8 cellular contexts compared by ENCODE assay signal in genomic region chr12:51819851-51820720, GRCh38. TPM values are rescaled to one million over a fixed set of nuclear protein-coding genes. Genes with fewer than 3 reads are reported as not detected.
DNase-seq lines count a peak whose midpoint lies in the region; ATAC-seq, FAIRE-seq and TF ChIP-seq lines count a peak whose summit lies in the region.

No MANE protein-coding gene starts in this region.

- peak overlapping the region; percentile 90 for H3K4me2 ChIP-seq in GM23338
- peak overlapping the region; percentile 43 for H3K4me2 ChIP-seq in SU-DHL-6 (ENCODE audit: low read depth, low read length, poor library complexity, severe bottlenecking)

- H3K4me1 Mint-ChIP-seq in GM23338, result peaks cover 28% of the 10 kb centered on the region
- H3K4me1 Mint-ChIP-seq in Calu3 (ENCODE audit: low read depth, unreplicated experiment), result no peaks in the 10 kb centered on the region

- peak; percentile 35 for ATAC-seq in GM23338
- peak; percentile 29 to 44 (median 34) for ATAC-seq in psoas muscle
- ATAC-seq in GM21717 (IDR thresholded peaks at IDR 0.05; ENCODE audit: unreplicated experiment), result no peak

- H2AFZ ChIP-seq in ACC112 (ENCODE audit: low read length, unreplicated experiment) (no peak overlapping the region), GM23338 (peak overlapping the region; percentile 52; the same call in 1 of the 2 replicates), SU-DHL-6 (ENCODE audit: low read depth, low read length, severe bottlenecking) (no peak overlapping the region)

- peaks cover 25% of the 10 kb centered on the region for H3K27me3 Mint-ChIP-seq in GM23338 (ENCODE audit: insufficient read depth, low read depth, poor library complexity)
- no peaks in the 10 kb centered on the region for H3K27me3 Mint-ChIP-seq in Calu3 (ENCODE audit: unreplicated experiment)

- H3K27ac ChIP-seq in ACC112 (ENCODE audit: low read depth, low read length) (no peak overlapping the region), GM23338 (ENCODE audit: low read depth) (no peak overlapping the region), SU-DHL-6 (ENCODE audit: low read depth, low read length) (no peak overlapping the region), psoas muscle (no peak overlapping the region), SJCRH30 (no peak overlapping the region)

- FAIRE-seq in frontal cortex (lab: Jason Lieb, UNC), result no peak

- H4K20me1 ChIP-seq in GM23338 (replicated peaks; ENCODE audit: insufficient read depth), result peaks cover 3% of the 10 kb centered on the region; the same call in 1 of the 2 replicates
- H4K20me1 ChIP-seq in SU-DHL-6 (ENCODE audit: low read depth, low read length), result no peaks in the 10 kb centered on the region

- WGBS in psoas muscle, 3 donors, result 27 to 46% (median 28%) methylated on average over 44 to 49 of the region's 49 CpGs

- TF ChIP-seq CTCF in GM23338 (conservative IDR thresholded peaks at IDR 0.05; ENCODE audit: low read depth in 2 of 2) (peak; percentile 29 to 36; a peak in 1 of 4 replicates), SU-DHL-6 (IDR thresholded peaks at IDR 0.05; ENCODE audit: insufficient read depth, low read length, poor library complexity, severe bottlenecking) (no peak), psoas muscle (IDR thresholded peaks at IDR 0.05) (no peak), Calu3 (IDR thresholded peaks at IDR 0.05; ENCODE audit: unreplicated experiment) (no peak)

- H3K9me3 ChIP-seq in SU-DHL-6 (ENCODE audit: insufficient read depth, low read length) (no peaks in the 10 kb centered on the region), psoas muscle (no peaks in the 10 kb centered on the region), SJCRH30 (replicated peaks) (no peaks in the 10 kb centered on the region)

- no peaks in the 10 kb centered on the region for H3K27me3 ChIP-seq in ACC112 (ENCODE audit: insufficient read depth, low read length)
- peaks cover 60% of the 10 kb centered on the region for H3K27me3 ChIP-seq in GM23338 (ENCODE audit: insufficient read depth)
- no peaks in the 10 kb centered on the region for H3K27me3 ChIP-seq in SU-DHL-6 (ENCODE audit: low read length)
- H3K27me3 ChIP-seq in psoas muscle (ENCODE audit: insufficient read depth in 3 of 3, low read length in 2 of 3), result peaks cover 0 to 73% (median 15%) of the 10 kb centered on the region in 3 donors
- no peaks in the 10 kb centered on the region; the same call in 1 of the 2 replicates for H3K27me3 ChIP-seq in SJCRH30

- H3K9me2 ChIP-seq in GM23338 (ENCODE audit: insufficient read depth), result no peaks in the 10 kb centered on the region
- no peaks in the 10 kb centered on the region for H3K9me2 ChIP-seq in SU-DHL-6 (replicated peaks; ENCODE audit: insufficient read depth, low read length)

- H3K4me3 Mint-ChIP-seq in GM23338 (peak overlapping the region; percentile 68), Calu3 (ENCODE audit: low read depth, unreplicated experiment) (no peak overlapping the region)

- intact Hi-C loops in psoas muscle (cut with DNase I), result loop anchor here in 1 of 2 donors (5.0 kb wide), 1 partner anchor 293 kb away; no protein-coding TSS in a partner anchor
- intact Hi-C loops in Calu3 (cut with micrococcal nuclease; ENCODE audit: unreplicated experiment), result no loop called here

- BruUV-seq in Calu3 (replicated peaks; lab: Mats Ljungman, UMichigan), result no TSS peak

- H3K36me3 Mint-ChIP-seq in GM23338 (ENCODE audit: low read depth) (no peaks in the 10 kb centered on the region; the same call in 2 of the 3 replicates), Calu3 (ENCODE audit: insufficient read depth, unreplicated experiment) (peaks cover 6% of the 10 kb centered on the region)

- peaks cover 16% of the 10 kb centered on the region for H3F3A ChIP-seq in GM23338 (replicated peaks; ENCODE audit: low read depth)
- no peaks in the 10 kb centered on the region for H3F3A ChIP-seq in SU-DHL-6 (ENCODE audit: insufficient read depth)

- H3K79me2 ChIP-seq in ACC112 (ENCODE audit: control insufficient read depth, insufficient read depth, low read length, unreplicated experiment), result no peaks in the 10 kb centered on the region
- no peaks in the 10 kb centered on the region for H3K79me2 ChIP-seq in GM23338 (replicated peaks; ENCODE audit: insufficient read depth)
- no peaks in the 10 kb centered on the region for H3K79me2 ChIP-seq in SU-DHL-6 (ENCODE audit: insufficient read depth, low read length)

- peak overlapping the region; percentile 24; the same call in 1 of the 2 replicates for H3K9ac ChIP-seq in SU-DHL-6 (ENCODE audit: low read length)

- H3K9me3 Mint-ChIP-seq in GM23338 (no peaks in the 10 kb centered on the region; the same call in 1 of the 3 replicates), Calu3 (ENCODE audit: low read depth, unreplicated experiment) (no peaks in the 10 kb centered on the region)

- H3K4me3 ChIP-seq in ACC112 (ENCODE audit: low read depth, low read length) (peak overlapping the region; percentile 62), GM23338 (peak overlapping the region; percentile 77), SU-DHL-6 (ENCODE audit: insufficient read depth, low read length, poor library complexity, severe bottlenecking) (no peak overlapping the region), psoas muscle (peak overlapping the region; percentile 56), SJCRH30 (no peak overlapping the region)

- H3K27ac Mint-ChIP-seq in GM23338, result no peak overlapping the region
- no peak overlapping the region for H3K27ac Mint-ChIP-seq in Calu3 (ENCODE audit: unreplicated experiment)

- CTCF ChIA-PET in Calu3 (lab: Charles Lee), result interaction anchor here (0.6 kb wide), 1 partner anchor 204 kb away, joined by 4 read pairs; no protein-coding TSS in a partner anchor

- H3K36me3 ChIP-seq in ACC112 (ENCODE audit: insufficient read depth, low read length) (no peaks in the 10 kb centered on the region), GM23338 (ENCODE audit: insufficient read depth) (no peaks in the 10 kb centered on the region), SU-DHL-6 (ENCODE audit: low read length) (no peaks in the 10 kb centered on the region), psoas muscle (ENCODE audit: insufficient read depth in 1 of 2, low read depth in 1 of 2) (no peaks in the 10 kb centered on the region), SJCRH30 (no peaks in the 10 kb centered on the region)

- DNase-seq in GM23338 (ENCODE audit: low spot score) (peak; percentile 22), frontal cortex (ENCODE audit: low spot score in 2 of 2) (peak; percentile 50 to 55), psoas muscle (peak; percentile 16 to 42), Calu3 (no peak), SJCRH30 (no peak)

- H3K4me1 ChIP-seq in ACC112 (ENCODE audit: control insufficient read depth, insufficient read depth, low read length, unreplicated experiment) (peaks cover 14% of the 10 kb centered on the region), GM23338 (ENCODE audit: insufficient read depth) (peaks cover 26% of the 10 kb centered on the region), psoas muscle (no peaks in the 10 kb centered on the region), SJCRH30 (no peaks in the 10 kb centered on the region)

TF ChIP-seq in GM23338, 12 proteins besides CTCF, POLR2A, EP300 and RAD21 (continues in another document):
- TF ChIP-seq NANOG (IDR thresholded peaks at IDR 0.05; ENCODE audit: borderline replicate concordance), result no peak

RNA-seq across cellular contexts. Expression of gene FIGNL2, which starts 28.4 kb away (rescaled TPM):
- total RNA-seq in GM23338 (2014; rRNA removed; shearing (Covaris generic)), result 4.1 and 5.2 TPM in 2 replicates
- polyA plus RNA-seq in GM23338 (2016; fragmentation: Nextera tagmentation; extraction: Ambion mirVana) (1.1 and 1.4 TPM in 2 replicates), psoas muscle (under 1 TPM; 0.01 to 0.08 (median 0.04) TPM)
- total RNA-seq in frontal cortex (0.82 TPM), psoas muscle (under 1 TPM; 0.17 to 0.20 (median 0.18) TPM), Calu3 (2022) (not detected in 2 replicates)
- total RNA-seq in SJCRH30 (2014; rRNA removed; shearing (Covaris generic)), result 0.02 TPM in 1 of 2 replicates, not detected in the other

Comparison
In these comparisons a context has a peak if more than half of its experiments do, and no peak if none do; other contexts are left out.
1. H3K4me3 ChIP-seq: peak in ACC112 (single experiment), GM23338 (single experiment) and psoas muscle (single experiment); none in SU-DHL-6 (single experiment) and SJCRH30 (single experiment).
2. DNase-seq: peak in GM23338 (single experiment), frontal cortex (2 of 2) and psoas muscle (2 of 2); none in Calu3 (single experiment) and SJCRH30 (0 of 2).
3. CTCF ChIP-seq: peak in GM23338 (2 of 2); none in SU-DHL-6 (single experiment), psoas muscle (single experiment) and Calu3 (single experiment).